17 cellular contexts compared by ENCODE assay signal in the genomic region with DNA sequence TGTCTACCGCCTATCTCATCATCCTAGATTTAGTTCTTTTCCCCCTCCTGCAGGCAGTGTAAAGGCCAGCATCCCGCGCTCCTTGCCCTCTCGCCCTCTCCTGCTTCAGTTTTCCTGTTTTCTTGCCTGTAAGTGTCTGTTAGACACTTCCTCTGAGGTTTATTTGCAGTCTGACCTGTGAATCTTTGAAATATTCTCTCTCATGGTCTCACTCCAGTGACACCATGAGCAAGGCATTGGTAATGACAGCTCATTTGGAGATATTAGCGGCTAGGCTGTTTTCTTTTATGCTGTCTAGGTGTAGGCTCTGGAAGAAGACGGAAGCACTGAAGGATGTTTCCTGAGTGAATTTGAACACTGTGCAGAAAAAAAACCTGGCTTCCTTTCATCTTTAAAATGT.
DNase-seq lines count a peak whose midpoint lies in the region; ATAC-seq and TF ChIP-seq lines count a peak whose summit lies in the region.
"Had no signal": no experiment of that assay in that cellular context is flagged by ENCODE, and none has a peak within 500 bp of the region (broad histone marks: within the 10 kb centered on the region; RNA-seq: fewer than 3 reads in every experiment).

No MANE protein-coding gene starts in this region.

- no peaks in the 10 kb centered on the region for H3K27me3 ChIP-seq in brain microvascular endothelial cell (replicated peaks)
- no peaks in the 10 kb centered on the region for H3K27me3 ChIP-seq in neural cell (ENCODE audit: insufficient read depth, low read depth, low read length)
- H3K27me3 ChIP-seq: tibial artery had no signal

- H3K4me3 ChIP-seq in brain microvascular endothelial cell (ENCODE audit: low read depth, low read length): no peak overlapping the region
- no peak overlapping the region for H3K4me3 ChIP-seq in neural cell (ENCODE audit: low read length)
- H3K4me3 ChIP-seq: A549, SK-N-MC, tibial artery had no signal

- no peaks in the 10 kb centered on the region for H3K79me2 ChIP-seq in neural cell (replicated peaks; ENCODE audit: insufficient read depth, low read length)

- no peaks in the 10 kb centered on the region for H3K9me3 ChIP-seq in neural cell (ENCODE audit: low read length)
- H3K9me3 ChIP-seq: A549, tibial artery had no signal

- in situ Hi-C loops in brain microvascular endothelial cell (cut with HindIII; ENCODE audit: low pct_ligation_motif_present, low sequenced_read_pairs): no loop called here

- H3K36me3 Mint-ChIP-seq in glutamatergic neuron (ENCODE audit: unreplicated experiment): no peaks in the 10 kb centered on the region
- no peaks in the 10 kb centered on the region for H3K36me3 Mint-ChIP-seq in MCF 10A (ENCODE audit: insufficient read depth, unreplicated experiment)
- H3K36me3 Mint-ChIP-seq: naive B cell had no signal

- H4K20me1 ChIP-seq in neural cell (ENCODE audit: insufficient read depth): no peaks in the 10 kb centered on the region

- H3K9me3 Mint-ChIP-seq in glutamatergic neuron (ENCODE audit: unreplicated experiment) (no peaks in the 10 kb centered on the region), MCF 10A (ENCODE audit: unreplicated experiment) (no peaks in the 10 kb centered on the region)
- H3K9me3 Mint-ChIP-seq: naive B cell had no signal

- POLR2A ChIA-PET in MCF 10A (lab: Yijun Ruan, JAX): no interaction called here

- TF ChIP-seq EP300 in neural cell (conservative IDR thresholded peaks at IDR 0.05; ENCODE audit: poor library complexity, severe bottlenecking): no peak

- no peak overlapping the region for H3K4me3 Mint-ChIP-seq in glutamatergic neuron (ENCODE audit: unreplicated experiment)
- H3K4me3 Mint-ChIP-seq in MCF 10A (ENCODE audit: unreplicated experiment): no peak overlapping the region
- H3K4me3 Mint-ChIP-seq: activated CD4-positive, alpha-beta T cell treated with anti-CD3 and anti-CD28 coated beads for 36 hours; naive B cell had no signal

- intact Hi-C loops in MCF 10A (cut with micrococcal nuclease): no loop called here

- peak; percentile 29 for TF ChIP-seq CTCF in brain microvascular endothelial cell (IDR thresholded peaks at IDR 0.05; ENCODE audit: low read depth, low read length, missing control alignments)
- TF ChIP-seq CTCF in neural cell (IDR thresholded peaks at IDR 0.05; ENCODE audit: poor library complexity, severe bottlenecking): peak; percentile 45
- TF ChIP-seq CTCF in glutamatergic neuron (IDR thresholded peaks at IDR 0.05; ENCODE audit: partially characterized antibody, unreplicated experiment): no peak
- no peak for TF ChIP-seq CTCF in MCF 10A (IDR thresholded peaks at IDR 0.05; ENCODE audit: unreplicated experiment)

- peak; percentile 10 for DNase-seq in NCI-H748 (lab: John Stamatoyannopoulos, UW; ENCODE audit: unreplicated experiment)
- no peak for DNase-seq in NCI-H748 treated with DMSO at 0.1 percent for 48 hours (lab: John Stamatoyannopoulos, UW)
- DNase-seq in Kasumi-1 (lab: John Stamatoyannopoulos, UW): peak; percentile 74
- peak; percentile 43 for DNase-seq in brain microvascular endothelial cell
- no peak for DNase-seq in glutamatergic neuron
- no peak for DNase-seq in MCF 10A (ENCODE audit: unreplicated experiment)
- DNase-seq: activated CD4-positive, alpha-beta T cell treated with anti-CD3 and anti-CD28 coated beads for 36 hours; activated gamma-delta T cell treated with Interleukin-2 at 50 U/mL for 16 hours; DMS 273 treated with DMSO at 0.1 percent for 48 hours; naive B cell; NCI-H226; tibial artery had no signal

- no peak for ATAC-seq in GM21390 (IDR thresholded peaks at IDR 0.05; ENCODE audit: unreplicated experiment)
- ATAC-seq: A549; activated CD4-positive, alpha-beta T cell treated with anti-CD3 and anti-CD28 coated beads for 36 hours had no signal

- no peak overlapping the region for H3K9ac ChIP-seq in neural cell (ENCODE audit: low read length)

- peak; percentile 43 for TF ChIP-seq RAD21 in neural cell (conservative IDR thresholded peaks at IDR 0.05)

- no peaks in the 10 kb centered on the region for H3K4me1 Mint-ChIP-seq in glutamatergic neuron (ENCODE audit: low read depth, unreplicated experiment)
- H3K4me1 Mint-ChIP-seq in MCF 10A (ENCODE audit: insufficient read depth, unreplicated experiment): no peaks in the 10 kb centered on the region

- H3K27ac ChIP-seq in brain microvascular endothelial cell (no peak overlapping the region), neural cell (ENCODE audit: low read length) (no peak overlapping the region)
- H3K27ac ChIP-seq: A549, HL-60, SK-N-MC, tibial artery had no signal

- no peak overlapping the region for H3K4me2 ChIP-seq in neural cell (ENCODE audit: low read length)
- H3K4me2 ChIP-seq: A549 had no signal

- H3K27ac Mint-ChIP-seq in glutamatergic neuron (ENCODE audit: unreplicated experiment) (no peak overlapping the region), MCF 10A (ENCODE audit: low read depth, unreplicated experiment) (no peak overlapping the region)
- H3K27ac Mint-ChIP-seq: activated CD4-positive, alpha-beta T cell treated with anti-CD3 and anti-CD28 coated beads for 36 hours had no signal

- H3F3A ChIP-seq in neural cell (ENCODE audit: insufficient read depth, low read length, poor library complexity, severe bottlenecking): no peaks in the 10 kb centered on the region

- CTCF ChIA-PET in MCF 10A (lab: Yijun Ruan, JAX): interaction anchor here (0.5 to 2.0 kb wide), 3 partner anchors 17 to 711 kb away, joined by 3 to 9 read pairs (median 3); no protein-coding TSS in a partner anchor

- H3K36me3 ChIP-seq in brain microvascular endothelial cell (replicated peaks): no peaks in the 10 kb centered on the region
- no peaks in the 10 kb centered on the region for H3K36me3 ChIP-seq in neural cell (ENCODE audit: insufficient read depth, low read length)
- H3K36me3 ChIP-seq: tibial artery had no signal

- no peak overlapping the region for H2AFZ ChIP-seq in neural cell (ENCODE audit: low read depth, low read length)

- H3K27me3 Mint-ChIP-seq in glutamatergic neuron (ENCODE audit: unreplicated experiment): no peaks in the 10 kb centered on the region
- no peaks in the 10 kb centered on the region for H3K27me3 Mint-ChIP-seq in MCF 10A (ENCODE audit: insufficient read depth, unreplicated experiment)
- H3K27me3 Mint-ChIP-seq: activated CD4-positive, alpha-beta T cell treated with anti-CD3 and anti-CD28 coated beads for 36 hours; naive B cell had no signal

- H3K9me2 ChIP-seq in neural cell (ENCODE audit: insufficient read depth, low read length): no peaks in the 10 kb centered on the region

- no TSS peak for BruUV-seq in MCF 10A (replicated peaks; lab: Mats Ljungman, UMichigan)

TF ChIP-seq in neural cell, 6 proteins besides CTCF, POLR2A, EP300 and RAD21:
- TF ChIP-seq, protein P1, sequence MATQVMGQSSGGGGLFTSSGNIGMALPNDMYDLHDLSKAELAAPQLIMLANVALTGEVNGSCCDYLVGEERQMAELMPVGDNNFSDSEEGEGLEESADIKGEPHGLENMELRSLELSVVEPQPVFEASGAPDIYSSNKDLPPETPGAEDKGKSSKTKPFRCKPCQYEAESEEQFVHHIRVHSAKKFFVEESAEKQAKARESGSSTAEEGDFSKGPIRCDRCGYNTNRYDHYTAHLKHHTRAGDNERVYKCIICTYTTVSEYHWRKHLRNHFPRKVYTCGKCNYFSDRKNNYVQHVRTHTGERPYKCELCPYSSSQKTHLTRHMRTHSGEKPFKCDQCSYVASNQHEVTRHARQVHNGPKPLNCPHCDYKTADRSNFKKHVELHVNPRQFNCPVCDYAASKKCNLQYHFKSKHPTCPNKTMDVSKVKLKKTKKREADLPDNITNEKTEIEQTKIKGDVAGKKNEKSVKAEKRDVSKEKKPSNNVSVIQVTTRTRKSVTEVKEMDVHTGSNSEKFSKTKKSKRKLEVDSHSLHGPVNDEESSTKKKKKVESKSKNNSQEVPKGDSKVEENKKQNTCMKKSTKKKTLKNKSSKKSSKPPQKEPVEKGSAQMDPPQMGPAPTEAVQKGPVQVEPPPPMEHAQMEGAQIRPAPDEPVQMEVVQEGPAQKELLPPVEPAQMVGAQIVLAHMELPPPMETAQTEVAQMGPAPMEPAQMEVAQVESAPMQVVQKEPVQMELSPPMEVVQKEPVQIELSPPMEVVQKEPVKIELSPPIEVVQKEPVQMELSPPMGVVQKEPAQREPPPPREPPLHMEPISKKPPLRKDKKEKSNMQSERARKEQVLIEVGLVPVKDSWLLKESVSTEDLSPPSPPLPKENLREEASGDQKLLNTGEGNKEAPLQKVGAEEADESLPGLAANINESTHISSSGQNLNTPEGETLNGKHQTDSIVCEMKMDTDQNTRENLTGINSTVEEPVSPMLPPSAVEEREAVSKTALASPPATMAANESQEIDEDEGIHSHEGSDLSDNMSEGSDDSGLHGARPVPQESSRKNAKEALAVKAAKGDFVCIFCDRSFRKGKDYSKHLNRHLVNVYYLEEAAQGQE (IDR thresholded peaks at IDR 0.05; ENCODE audit: borderline replicate concordance): no peak
- TF ChIP-seq SMC3 (conservative IDR thresholded peaks at IDR 0.05; ENCODE audit: poor library complexity): peak; percentile 42
- TF ChIP-seq MXI1 (conservative IDR thresholded peaks at IDR 0.05; ENCODE audit: poor library complexity, severe bottlenecking): no peak
TF ChIP-seq in neural cell: peak in this region for 1.

Comparison
In these comparisons a context has a peak if more than half of its experiments do, and no peak if none do; other contexts are left out.
1. DNase-seq: peak in NCI-H748 (single experiment), Kasumi-1 (2 of 2) and brain microvascular endothelial cell (single experiment); none in NCI-H748 treated with DMSO at 0.1 percent for 48 hours (single experiment), glutamatergic neuron (single experiment) and MCF 10A (single experiment).
2. CTCF ChIP-seq: peak in brain microvascular endothelial cell (single experiment) and neural cell (single experiment); none in glutamatergic neuron (single experiment) and MCF 10A (single experiment).